ENCODE assay signal across 1 cellular context in the genomic region with DNA sequence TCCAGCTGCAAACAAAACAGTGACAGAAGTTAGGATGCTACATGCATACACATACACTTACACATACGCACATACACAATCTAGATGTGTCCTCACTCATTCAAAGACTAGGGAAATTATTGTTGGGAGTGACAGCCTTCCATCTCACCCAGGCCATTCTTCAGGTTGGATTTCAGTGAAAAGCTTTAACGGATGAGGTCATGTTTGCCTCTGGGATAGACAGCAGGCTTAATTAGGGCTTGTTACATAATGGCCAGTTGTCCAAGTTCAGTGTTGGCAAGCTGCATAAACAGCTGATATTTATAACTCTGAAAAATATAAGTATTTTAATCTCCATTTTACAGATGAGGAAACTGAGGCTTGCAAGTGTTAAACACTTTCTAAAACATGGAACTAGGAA.
TF ChIP-seq lines count a peak whose summit lies in the region.

No MANE protein-coding gene starts in this region.

TF ChIP-seq in endothelial cell of umbilical vein, 7 proteins besides CTCF, POLR2A, EP300 and RAD21:
- TF ChIP-seq EZH2 (IDR thresholded peaks at IDR 0.05; ENCODE audit: borderline replicate concordance, low read depth, low read length, severe bottlenecking), result no peak
- no peak for TF ChIP-seq FOS (IDR thresholded peaks at IDR 0.05; ENCODE audit: borderline replicate concordance, insufficient read depth, low read length)
- TF ChIP-seq JUN (IDR thresholded peaks at IDR 0.05; ENCODE audit: borderline replicate concordance, insufficient read depth, insufficient read length, low read depth), result no peak
- TF ChIP-seq, protein P1, sequence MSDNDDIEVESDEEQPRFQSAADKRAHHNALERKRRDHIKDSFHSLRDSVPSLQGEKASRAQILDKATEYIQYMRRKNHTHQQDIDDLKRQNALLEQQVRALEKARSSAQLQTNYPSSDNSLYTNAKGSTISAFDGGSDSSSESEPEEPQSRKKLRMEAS (IDR thresholded peaks at IDR 0.05; ENCODE audit: insufficient read depth, insufficient read length), result no peak
- TF ChIP-seq MYC (IDR thresholded peaks at IDR 0.05; ENCODE audit: low read depth, low read length), result no peak
- TF ChIP-seq GATA2 (IDR thresholded peaks at IDR 0.05; ENCODE audit: insufficient read depth, insufficient read length, low read depth, low read length), result no peak
- no peak for TF ChIP-seq POLR2AphosphoS5 (IDR thresholded peaks at IDR 0.05; ENCODE audit: insufficient read depth, low read depth, low read length)
